24 cellular contexts compared by ENCODE assay signal in genomic region chr5:179234563-179235135, GRCh38.
DNase-seq lines count a peak whose midpoint lies in the region; TF ChIP-seq lines count a peak whose summit lies in the region.
"Had no signal": no experiment of that assay in that cellular context is flagged by ENCODE, and none has a peak within 500 bp of the region (broad histone marks: within the 10 kb centered on the region; RNA-seq: fewer than 3 reads in every experiment).

No MANE protein-coding gene starts in this region.

- no peak overlapping the region for H3K4me2 ChIP-seq in PC-9
- H3K4me2 ChIP-seq: BLaER1 treated with 17β-estradiol and CSF1 and Interleukin-3, amounts not matched to agents 10 nM and 100 nM had no signal

- H3K9me3 ChIP-seq in PC-9 (ENCODE audit: insufficient read depth, low read depth) = no peaks in the 10 kb centered on the region
- H3K9me3 ChIP-seq: SJCRH30, tibial artery had no signal

- no peaks in the 10 kb centered on the region for H3K4me1 ChIP-seq in PC-9 (replicated peaks; ENCODE audit: insufficient read depth)
- H3K4me1 ChIP-seq: SJCRH30, tibial artery had no signal

- intact Hi-C loops in PC-9 (cut with micrococcal nuclease; ENCODE audit: unreplicated experiment) = no loop called here

- CTCF ChIA-PET in PC-9 (lab: Charles Lee) = no interaction called here

- DNase-seq in D341Med (ENCODE audit: low spot score) = peak; percentile 10
- peak; percentile 48 for DNase-seq in H7
- DNase-seq in islet precursor cell = peak; percentile 37
- no peak for DNase-seq in progenitor cell of endocrine pancreas (ENCODE audit: low spot score, unreplicated experiment)
- DNase-seq in DMS114 treated with DMSO at 0.1 percent for 48 hours (lab: John Stamatoyannopoulos, UW; ENCODE audit: unreplicated experiment) = no peak
- no peak for DNase-seq in OCI-M1 (lab: John Stamatoyannopoulos, UW)
- no peak for DNase-seq in PC-9
- DNase-seq: activated CD4-positive, alpha-beta T cell treated with anti-CD3 and anti-CD28 coated beads for 4 hours; activated CD8-positive, alpha-beta T cell treated with anti-CD3 and anti-CD28 coated beads, Interleukin-2, amount 10 ng/mL, durations not matched to agents 7 days and 5 days; activated naive CD4-positive, alpha-beta T cell; activated T-cell treated with anti-CD3 and anti-CD28 coated beads, Interleukin-2, amount 50 U/mL, for 4 hours; dermis blood vessel endothelial cell; NCI-H146; NCI-H345; NCI-H69; nucleus accumbens; SJCRH30; small intestine; T-helper 9 cell had no signal

- POLR2A ChIA-PET in PC-9 (lab: Charles Lee; ENCODE audit: unreplicated experiment) = no interaction called here

- no peak overlapping the region for H2AFZ ChIP-seq in PC-9

- H3K4me3 ChIP-seq in H7 (ENCODE audit: insufficient read depth, low read depth, low read length) (no peak overlapping the region), PC-9 (no peak overlapping the region)
- H3K4me3 ChIP-seq: BLaER1 treated with 17β-estradiol and CSF1 and Interleukin-3, amounts not matched to agents 10 nM and 100 nM; SJCRH30; tibial artery had no signal

- H3K79me2 ChIP-seq in PC-9 (ENCODE audit: low read depth) = no peaks in the 10 kb centered on the region

- peaks cover 16% of the 10 kb centered on the region for H3K27me3 Mint-ChIP-seq in progenitor cell of endocrine pancreas

- H3K27me3 ChIP-seq in H7 (ENCODE audit: control insufficient read depth, insufficient read depth, low read length) = no peaks in the 10 kb centered on the region
- H3K27me3 ChIP-seq in PC-9 (ENCODE audit: insufficient read depth, low read depth) = peaks cover 94% of the 10 kb centered on the region
- H3K27me3 ChIP-seq: BLaER1 treated with 17β-estradiol and CSF1 and Interleukin-3, amounts not matched to agents 10 nM and 100 nM; SJCRH30; tibial artery had no signal

- BruUV-seq in PC-9 (replicated peaks; lab: Mats Ljungman, UMichigan) = no TSS peak

- H3K4me3 Mint-ChIP-seq in progenitor cell of endocrine pancreas (ENCODE audit: low read depth) = no peak overlapping the region
- H3K4me3 Mint-ChIP-seq: activated CD8-positive, alpha-beta T cell treated with anti-CD3 and anti-CD28 coated beads, Interleukin-2, amount 10 ng/mL, durations not matched to agents 7 days and 5 days; activated T-cell treated with anti-CD3 and anti-CD28 coated beads, Interleukin-2, amount 50 U/mL, for 4 hours; central memory CD8-positive, alpha-beta T cell; naive thymus-derived CD4-positive, alpha-beta T cell; stimulated activated naive CD8-positive, alpha-beta T cell treated with anti-CD3 and anti-CD28 coated beads, Interleukin-15, Interleukin-2, amounts not matched to agents 100 ng/mL and 50 ng/mL, for 24 hours had no signal

- H3F3A ChIP-seq in PC-9 (ENCODE audit: insufficient read depth, low read depth) = no peaks in the 10 kb centered on the region

- H3K9me3 Mint-ChIP-seq in progenitor cell of endocrine pancreas (ENCODE audit: low read depth) = no peaks in the 10 kb centered on the region
- H3K9me3 Mint-ChIP-seq: central memory CD8-positive, alpha-beta T cell had no signal

- TF ChIP-seq CTCF in progenitor cell of endocrine pancreas (IDR thresholded peaks at IDR 0.05; ENCODE audit: unreplicated experiment) = no peak
- no peak for TF ChIP-seq CTCF in PC-9 (conservative IDR thresholded peaks at IDR 0.05)

- H3K27ac Mint-ChIP-seq in progenitor cell of endocrine pancreas = peak overlapping the region; percentile 35
- H3K27ac Mint-ChIP-seq: activated CD8-positive, alpha-beta T cell treated with anti-CD3 and anti-CD28 coated beads, Interleukin-2, amount 10 ng/mL, durations not matched to agents 7 days and 5 days; naive thymus-derived CD4-positive, alpha-beta T cell; stimulated activated naive CD8-positive, alpha-beta T cell treated with anti-CD3 and anti-CD28 coated beads, Interleukin-15, Interleukin-2, amounts not matched to agents 100 ng/mL and 50 ng/mL, for 24 hours had no signal

- no peaks in the 10 kb centered on the region for H3K36me3 Mint-ChIP-seq in progenitor cell of endocrine pancreas (ENCODE audit: insufficient read depth)
- H3K36me3 Mint-ChIP-seq: naive thymus-derived CD4-positive, alpha-beta T cell had no signal

- no peaks in the 10 kb centered on the region; the same call in 1 of the 2 replicates for H4K20me1 ChIP-seq in PC-9 (ENCODE audit: insufficient read depth)

- peaks cover 3% of the 10 kb centered on the region for H3K4me1 Mint-ChIP-seq in progenitor cell of endocrine pancreas (ENCODE audit: low read depth)
- H3K4me1 Mint-ChIP-seq: central memory CD8-positive, alpha-beta T cell; naive thymus-derived CD4-positive, alpha-beta T cell had no signal

- H3K27ac ChIP-seq in PC-9 = no peak overlapping the region
- H3K27ac ChIP-seq: BLaER1 treated with 17β-estradiol and CSF1 and Interleukin-3, amounts not matched to agents 10 nM and 100 nM; SJCRH30; tibial artery had no signal

- H3K36me3 ChIP-seq in H7 (replicated peaks; ENCODE audit: control insufficient read depth, insufficient read depth, low read length) (no peaks in the 10 kb centered on the region), PC-9 (ENCODE audit: low read depth) (no peaks in the 10 kb centered on the region)
- H3K36me3 ChIP-seq: SJCRH30 had no signal

- no peaks in the 10 kb centered on the region for H3K9me2 ChIP-seq in PC-9 (ENCODE audit: insufficient read depth)

Comparison
In these comparisons a context has a peak if more than half of its experiments do, and no peak if none do; other contexts are left out.
1. DNase-seq: peak in D341Med (single experiment), H7 (single experiment) and islet precursor cell (single experiment); none in progenitor cell of endocrine pancreas (single experiment), DMS114 treated with DMSO at 0.1 percent for 48 hours (single experiment), OCI-M1 (single experiment) and PC-9 (0 of 2).